8 cellular contexts compared by ENCODE assay signal in genomic region chr19:19820774-19821315, GRCh38. TPM values are rescaled to one million over a fixed set of nuclear protein-coding genes. Genes with fewer than 3 reads are reported as not detected.
DNase-seq lines count a peak whose midpoint lies in the region; ATAC-seq and TF ChIP-seq lines count a peak whose summit lies in the region.

No MANE protein-coding gene starts in this region.

- peaks cover 7% of the 10 kb centered on the region for H3K4me1 Mint-ChIP-seq in endodermal cell

- WGBS in endodermal cell (ENCODE audit: insufficient coverage in 1 of 2, insufficient read length in 1 of 2), 2 experiments = 53 to 72% methylated on average over 12 to 17 of the region's 17 CpGs

- H3K9me3 ChIP-seq in ES-I3 (ENCODE audit: control insufficient read depth, insufficient read depth, low read length) (no peaks in the 10 kb centered on the region; the same call in 1 of the 2 replicates), endodermal cell (ENCODE audit: control insufficient read depth, low read length) (peaks cover 64% of the 10 kb centered on the region), parathyroid adenoma (ENCODE audit: control insufficient read depth, low read length) (no peaks in the 10 kb centered on the region)

- no peaks in the 10 kb centered on the region for H3K4me1 ChIP-seq in ES-I3 (ENCODE audit: insufficient read depth, low read length)
- no peaks in the 10 kb centered on the region for H3K4me1 ChIP-seq in endodermal cell (ENCODE audit: control insufficient read depth, insufficient read depth, low read length)
- H3K4me1 ChIP-seq in parathyroid adenoma = no peaks in the 10 kb centered on the region

- peak overlapping the region; percentile 77 for H2AFZ ChIP-seq in parathyroid adenoma

- TF ChIP-seq CTCF in endodermal cell (conservative IDR thresholded peaks at IDR 0.05) = no peak
- no peak for TF ChIP-seq CTCF in parathyroid adenoma (IDR thresholded peaks at IDR 0.05)

- peak overlapping the region; percentile 89 for H3K4me2 ChIP-seq in parathyroid adenoma (ENCODE audit: low read length)

- DNase-seq in RPMI8226 = peak; percentile 8
- peak; percentile 40 for DNase-seq in endodermal cell
- no peak for DNase-seq in cerebellar nuclear complex (lab: John Stamatoyannopoulos, UW)
- no peak for DNase-seq in AML-193 (lab: John Stamatoyannopoulos, UW)
- no peak for DNase-seq in sciatic nerve (ENCODE audit: low spot score)

- peak overlapping the region; percentile 98 for H3K27ac Mint-ChIP-seq in endodermal cell

- ATAC-seq in sciatic nerve (no peak), HG03095 (IDR thresholded peaks at IDR 0.05; ENCODE audit: unreplicated experiment) (no peak)

- H3K4me3 ChIP-seq in endodermal cell (ENCODE audit: low read length) = peak overlapping the region; percentile 86
- H3K4me3 ChIP-seq in parathyroid adenoma (ENCODE audit: low read depth, low read length) = peak overlapping the region; percentile 100

- peaks cover 2% of the 10 kb centered on the region for H3K27me3 Mint-ChIP-seq in endodermal cell (ENCODE audit: insufficient read depth)

- no peaks in the 10 kb centered on the region for H3K27me3 ChIP-seq in endodermal cell (ENCODE audit: control insufficient read depth, insufficient read depth, low read length, poor library complexity, severe bottlenecking)
- no peaks in the 10 kb centered on the region for H3K27me3 ChIP-seq in parathyroid adenoma (ENCODE audit: control insufficient read depth, insufficient read depth, low read length)

- peaks cover 53% of the 10 kb centered on the region for H3K9me3 Mint-ChIP-seq in endodermal cell

- H3K36me3 ChIP-seq in ES-I3 (ENCODE audit: insufficient read depth, low read length) (no peaks in the 10 kb centered on the region), endodermal cell (ENCODE audit: control insufficient read depth, insufficient read depth, low read length) (peaks cover 20% of the 10 kb centered on the region), parathyroid adenoma (ENCODE audit: control insufficient read depth, insufficient read depth, low read length) (no peaks in the 10 kb centered on the region)

- H3K79me2 ChIP-seq in parathyroid adenoma = peaks cover 12% of the 10 kb centered on the region

- peaks cover 23% of the 10 kb centered on the region for H3K36me3 Mint-ChIP-seq in endodermal cell (ENCODE audit: low read depth)

- H3K9ac ChIP-seq in ES-I3 (ENCODE audit: low read depth, low read length) = peak overlapping the region; percentile 53
- H3K9ac ChIP-seq in endodermal cell (ENCODE audit: extremely low read depth, low read length, poor library complexity, severe bottlenecking) = peak overlapping the region; percentile 74
- peak overlapping the region; percentile 75 for H3K9ac ChIP-seq in parathyroid adenoma

- intact Hi-C loops in sciatic nerve (cut with DNase I) = no loop called here

- H3K27ac ChIP-seq in endodermal cell (ENCODE audit: low read depth, low read length) = no peak overlapping the region
- peak overlapping the region; percentile 91 for H3K27ac ChIP-seq in parathyroid adenoma

- peak overlapping the region; percentile 93 for H3K4me3 Mint-ChIP-seq in endodermal cell

RNA-seq across cellular contexts. Expression of gene ZNF506, which starts 0.7 kb away (rescaled TPM):
- total RNA-seq in endodermal cell (10 to 100 TPM in 1 of 2 donors, 1 to 10 TPM in 1; 8.8 to 12.0 TPM), sciatic nerve (37.2 TPM)
- polyA plus RNA-seq in endodermal cell (2013, experiment 1 of 2) = 10.5 TPM
- 11.7 TPM for polyA plus RNA-seq in endodermal cell (2013, experiment 2 of 2)

RNA-seq across cellular contexts. Expression of gene ZNF253, which starts 44.8 kb away (rescaled TPM):
- total RNA-seq in endodermal cell = 10 to 100 TPM; 44.4 to 51.9 TPM
- 17.2 TPM for polyA plus RNA-seq in endodermal cell (2013, experiment 1 of 2)
- polyA plus RNA-seq in endodermal cell (2013, experiment 2 of 2) = 17.3 TPM
- total RNA-seq in sciatic nerve = 10.5 TPM

Comparison
In these comparisons a context has a peak if more than half of its experiments do, and no peak if none do; other contexts are left out.
1. DNase-seq: peak in RPMI8226 (single experiment) and endodermal cell (single experiment); none in cerebellar nuclear complex (0 of 2), AML-193 (0 of 2) and sciatic nerve (single experiment).
2. Peak in every context shown above with its lines, with median percentiles within 50 percentile points of each other: H3K9ac ChIP-seq.